ENCODE assay signal across 23 cellular contexts in genomic region chr11:12069053-12069676, GRCh38. TPM values are rescaled to one million over a fixed set of nuclear protein-coding genes. Genes with fewer than 3 reads are reported as not detected.
A peak's percentile ranks its signal among the peaks of the same experiment; 100 is the strongest.
DNase-seq lines count a peak whose midpoint lies in the region; ATAC-seq and TF ChIP-seq lines count a peak whose summit lies in the region.
"Had no signal": no experiment of that assay in that cellular context is flagged by ENCODE, and none has a peak within 500 bp of the region (broad histone marks: within the 10 kb centered on the region; RNA-seq: fewer than 3 reads in every experiment).

No MANE protein-coding gene starts in this region.

- H3K4ac ChIP-seq in mesenchymal stem cell (ENCODE audit: low read depth in 1 of 2, low read length in 2 of 2): no peak overlapping the region

- no peak overlapping the region for H3K14ac ChIP-seq in mesenchymal stem cell (ENCODE audit: low read length in 2 of 2)

- H2AFZ ChIP-seq in mesenchymal stem cell (ENCODE audit: low read depth, low read length): no peak overlapping the region

- POLR2A ChIA-PET in RWPE1 (lab: Yijun Ruan, JAX; ENCODE audit: low non-redundant PET): no interaction called here
- POLR2A ChIA-PET in activated CD8-positive, alpha-beta T cell treated with anti-CD3 and anti-CD28 coated beads for 36 hours (lab: Charles Lee): no interaction called here

- peak overlapping the region in 1 of 2 experiments; percentile 31 for H3K18ac ChIP-seq in mesenchymal stem cell (ENCODE audit: low read depth in 1 of 2, low read length in 2 of 2)

- peak overlapping the region; percentile 57 for H4K91ac ChIP-seq in mesenchymal stem cell (ENCODE audit: low read length)

- no peaks in the 10 kb centered on the region for H3K36me3 ChIP-seq in mesenchymal stem cell (ENCODE audit: control insufficient read depth in 1 of 2, insufficient read depth in 2 of 2, low read depth in 1 of 2, low read length in 2 of 2)
- H3K36me3 ChIP-seq: Peyer's patch, suprapubic skin, uterus had no signal

- no peak overlapping the region for H3K9ac ChIP-seq in mesenchymal stem cell (ENCODE audit: low read length)

- H2BK12ac ChIP-seq in mesenchymal stem cell (ENCODE audit: low read length in 2 of 2): peak overlapping the region; percentile 52 to 85

- no peak overlapping the region for H3K4me2 ChIP-seq in mesenchymal stem cell (ENCODE audit: low read length, poor library complexity, severe bottlenecking)
- H3K4me2 ChIP-seq: smooth muscle cell had no signal

- TF ChIP-seq CTCF in RWPE1 (conservative IDR thresholded peaks at IDR 0.05; ENCODE audit: low read depth): no peak
- TF ChIP-seq CTCF in activated CD8-positive, alpha-beta T cell treated with anti-CD3 and anti-CD28 coated beads for 36 hours (IDR thresholded peaks at IDR 0.05): no peak

- peaks cover 19% of the 10 kb centered on the region for H3K4me1 ChIP-seq in mesenchymal stem cell (ENCODE audit: control insufficient read depth, insufficient read depth, low read depth, low read length)

- DNase-seq in activated naive CD8-positive, alpha-beta T cell treated with anti-CD3 and anti-CD28 coated beads, Interleukin-2, amount 50 U/mL, for 24 hours: no peak
- DNase-seq in activated naive CD8-positive, alpha-beta T cell treated with anti-CD3 and anti-CD28 coated beads for 36 hours: no peak
- DNase-seq in RWPE1 (ENCODE audit: low spot score) (no peak), mesenchymal stem cell (no peak), AML-193 (lab: John Stamatoyannopoulos, UW) (no peak), caudate nucleus (lab: John Stamatoyannopoulos, UW) (no peak)
- no peak for DNase-seq in activated CD8-positive, alpha-beta T cell treated with anti-CD3 and anti-CD28 coated beads for 36 hours
- DNase-seq: activated CD4-positive, alpha-beta T cell treated with anti-CD3 and anti-CD28 coated beads for 4 hours; HCEC 1CT; head of caudate nucleus; left cardiac atrium; NCI-H1092 treated with DMSO at 0.1 percent for 48 hours; NCI-H2029; NK-92 treated with Interleukin-12 subunit alpha and Interleukin-12 subunit beta, amount 100 ng/mL, for 24 hours; occipital lobe; uterus had no signal

- peaks cover 3% of the 10 kb centered on the region for H3K9me3 Mint-ChIP-seq in activated naive CD8-positive, alpha-beta T cell treated with anti-CD3 and anti-CD28 coated beads, Interleukin-2, amount 50 U/mL, for 24 hours
- H3K9me3 Mint-ChIP-seq in activated naive CD8-positive, alpha-beta T cell treated with anti-CD3 and anti-CD28 coated beads for 36 hours: no peaks in the 10 kb centered on the region
- H3K9me3 Mint-ChIP-seq in activated CD8-positive, alpha-beta T cell treated with anti-CD3 and anti-CD28 coated beads for 36 hours: no peaks in the 10 kb centered on the region
- H3K9me3 Mint-ChIP-seq: stimulated activated effector memory CD8-positive, alpha-beta T cell treated with anti-CD3 and anti-CD28 coated beads, Interleukin-12 subunit alpha, Interleukin-12 subunit beta, amount 100 ng/mL, for 72 hours had no signal

- intact Hi-C loops in activated CD8-positive, alpha-beta T cell treated with anti-CD3 and anti-CD28 coated beads for 36 hours (cut with micrococcal nuclease): no loop called here

- WGBS in mesenchymal stem cell: 88% methylated on average over 12 of the region's 12 CpGs

- no peaks in the 10 kb centered on the region for H3K27me3 ChIP-seq in mesenchymal stem cell (ENCODE audit: control insufficient read depth in 1 of 2, insufficient read depth in 1 of 2, low read length in 2 of 2)
- H3K27me3 ChIP-seq: Peyer's patch, suprapubic skin, uterus had no signal

- H3K27ac ChIP-seq in RWPE1: peak overlapping the region; percentile 7; the same call in 1 of the 2 replicates
- no peak overlapping the region for H3K27ac ChIP-seq in mesenchymal stem cell (ENCODE audit: low read length, poor library complexity, severe bottlenecking)
- no peak overlapping the region for H3K27ac ChIP-seq in caudate nucleus (ENCODE audit: low read depth, low read length)
- H3K27ac ChIP-seq: epithelial cell of prostate had no signal

- no peak for ATAC-seq in activated naive CD8-positive, alpha-beta T cell treated with anti-CD3 and anti-CD28 coated beads, Interleukin-2, amount 50 U/mL, for 24 hours
- no peak for ATAC-seq in activated CD8-positive, alpha-beta T cell treated with anti-CD3 and anti-CD28 coated beads for 36 hours
- ATAC-seq: left cardiac atrium; stimulated activated effector memory CD8-positive, alpha-beta T cell treated with anti-CD3 and anti-CD28 coated beads, Interleukin-12 subunit alpha, Interleukin-12 subunit beta, amount 100 ng/mL, for 72 hours had no signal

- H3K4me3 ChIP-seq in mesenchymal stem cell (ENCODE audit: insufficient read depth in 1 of 2, low read depth in 1 of 2, low read length in 2 of 2): no peak overlapping the region
- H3K4me3 ChIP-seq: Peyer's patch, smooth muscle cell, suprapubic skin, uterus had no signal

- H3K36me3 Mint-ChIP-seq in activated naive CD8-positive, alpha-beta T cell treated with anti-CD3 and anti-CD28 coated beads, Interleukin-2, amount 50 U/mL, for 24 hours (ENCODE audit: low read depth): no peaks in the 10 kb centered on the region
- H3K36me3 Mint-ChIP-seq in activated naive CD8-positive, alpha-beta T cell treated with anti-CD3 and anti-CD28 coated beads for 36 hours: no peaks in the 10 kb centered on the region
- H3K36me3 Mint-ChIP-seq in activated CD8-positive, alpha-beta T cell treated with anti-CD3 and anti-CD28 coated beads for 36 hours (ENCODE audit: low read depth): no peaks in the 10 kb centered on the region
- H3K36me3 Mint-ChIP-seq: activated naive CD8-positive, alpha-beta T cell; stimulated activated effector memory CD8-positive, alpha-beta T cell treated with anti-CD3 and anti-CD28 coated beads, Interleukin-12 subunit alpha, Interleukin-12 subunit beta, amount 100 ng/mL, for 72 hours had no signal

- peaks cover under 1% of the 10 kb centered on the region for H3K9me3 ChIP-seq in mesenchymal stem cell (ENCODE audit: control insufficient read depth, low read length)
- H3K9me3 ChIP-seq: Peyer's patch, suprapubic skin, uterus had no signal

- H2BK15ac ChIP-seq in mesenchymal stem cell (ENCODE audit: low read depth, poor library complexity, severe bottlenecking): peak overlapping the region; percentile 1

- no peak overlapping the region for H2BK120ac ChIP-seq in mesenchymal stem cell (ENCODE audit: low read depth, low read length)

- H2AK5ac ChIP-seq in mesenchymal stem cell (ENCODE audit: low read length, severe bottlenecking): peak overlapping the region; percentile 11

- no peaks in the 10 kb centered on the region for H3K79me1 ChIP-seq in mesenchymal stem cell (replicated peaks; ENCODE audit: low read length, poor library complexity, severe bottlenecking)

- peaks cover 7% of the 10 kb centered on the region for H3K4me1 Mint-ChIP-seq in activated naive CD8-positive, alpha-beta T cell treated with anti-CD3 and anti-CD28 coated beads, Interleukin-2, amount 50 U/mL, for 24 hours
- H3K4me1 Mint-ChIP-seq in activated naive CD8-positive, alpha-beta T cell treated with anti-CD3 and anti-CD28 coated beads for 36 hours: no peaks in the 10 kb centered on the region
- H3K4me1 Mint-ChIP-seq in activated CD8-positive, alpha-beta T cell treated with anti-CD3 and anti-CD28 coated beads for 36 hours (ENCODE audit: low read depth): no peaks in the 10 kb centered on the region

- CTCF ChIA-PET in RWPE1 (lab: Yijun Ruan, JAX): no interaction called here
- CTCF ChIA-PET in activated CD8-positive, alpha-beta T cell treated with anti-CD3 and anti-CD28 coated beads for 36 hours (lab: Charles Lee): no interaction called here

- H4K8ac ChIP-seq in mesenchymal stem cell (ENCODE audit: low read length): no peak overlapping the region

- H3K27ac Mint-ChIP-seq in activated naive CD8-positive, alpha-beta T cell treated with anti-CD3 and anti-CD28 coated beads, Interleukin-2, amount 50 U/mL, for 24 hours: peak overlapping the region; percentile 42
- no peak overlapping the region for H3K27ac Mint-ChIP-seq in activated naive CD8-positive, alpha-beta T cell treated with anti-CD3 and anti-CD28 coated beads for 36 hours
- no peak overlapping the region for H3K27ac Mint-ChIP-seq in activated CD8-positive, alpha-beta T cell treated with anti-CD3 and anti-CD28 coated beads for 36 hours
- H3K27ac Mint-ChIP-seq: activated naive CD8-positive, alpha-beta T cell; stimulated activated effector memory CD8-positive, alpha-beta T cell treated with anti-CD3 and anti-CD28 coated beads, Interleukin-12 subunit alpha, Interleukin-12 subunit beta, amount 100 ng/mL, for 72 hours; T-helper 1 cell treated with Interleukin-12 subunit alpha and Interleukin-12 subunit beta and Interleukin-4 antibody, amounts not matched to agents 30 μg/mL and 1 μg/mL, for 36 hours had no signal

- H3K4me3 Mint-ChIP-seq in activated naive CD8-positive, alpha-beta T cell treated with anti-CD3 and anti-CD28 coated beads, Interleukin-2, amount 50 U/mL, for 24 hours: no peak overlapping the region
- H3K4me3 Mint-ChIP-seq in activated naive CD8-positive, alpha-beta T cell treated with anti-CD3 and anti-CD28 coated beads for 36 hours: no peak overlapping the region
- no peak overlapping the region for H3K4me3 Mint-ChIP-seq in activated CD8-positive, alpha-beta T cell treated with anti-CD3 and anti-CD28 coated beads for 36 hours
- H3K4me3 Mint-ChIP-seq: activated naive CD8-positive, alpha-beta T cell; stimulated activated effector memory CD8-positive, alpha-beta T cell treated with anti-CD3 and anti-CD28 coated beads, Interleukin-12 subunit alpha, Interleukin-12 subunit beta, amount 100 ng/mL, for 72 hours; T-helper 1 cell treated with Interleukin-12 subunit alpha and Interleukin-12 subunit beta and Interleukin-4 antibody, amounts not matched to agents 30 μg/mL and 1 μg/mL, for 36 hours had no signal

- H3K27me3 Mint-ChIP-seq in activated naive CD8-positive, alpha-beta T cell treated with anti-CD3 and anti-CD28 coated beads, Interleukin-2, amount 50 U/mL, for 24 hours: peaks cover 3% of the 10 kb centered on the region
- peaks cover 4% of the 10 kb centered on the region for H3K27me3 Mint-ChIP-seq in activated naive CD8-positive, alpha-beta T cell treated with anti-CD3 and anti-CD28 coated beads for 36 hours
- H3K27me3 Mint-ChIP-seq in activated CD8-positive, alpha-beta T cell treated with anti-CD3 and anti-CD28 coated beads for 36 hours: no peaks in the 10 kb centered on the region
- H3K27me3 Mint-ChIP-seq: activated naive CD8-positive, alpha-beta T cell had no signal

- no peak overlapping the region for H2BK5ac ChIP-seq in mesenchymal stem cell (ENCODE audit: low read depth, low read length, poor library complexity, severe bottlenecking)

- no peak overlapping the region for H3K23ac ChIP-seq in mesenchymal stem cell (ENCODE audit: low read length in 2 of 2)

RNA-seq across cellular contexts. Expression of gene MICAL2, which starts 41.2 kb away (rescaled TPM):
- 10 to 100 TPM; 54.4 to 59.7 TPM for total RNA-seq in activated naive CD8-positive, alpha-beta T cell treated with anti-CD3 and anti-CD28 coated beads for 36 hours
- 96.9 TPM for polyA plus RNA-seq in mesenchymal stem cell (2013, experiment 1 of 2)
- polyA plus RNA-seq in mesenchymal stem cell (2013, experiment 2 of 2): 100 TPM
- 100 to 1,000 TPM in 1 of 2 experiments, 10 to 100 TPM in 1; 99.8 to 105 TPM for total RNA-seq in activated CD8-positive, alpha-beta T cell treated with anti-CD3 and anti-CD28 coated beads for 36 hours
